In genomic region chr1:57007948-57008347, GRCh38 we compare ENCODE assay signal across 24 cellular contexts. TPM values are rescaled to one million over a fixed set of nuclear protein-coding genes. Genes with fewer than 3 reads are reported as not detected.
DNase-seq lines count a peak whose midpoint lies in the region; ATAC-seq and TF ChIP-seq lines count a peak whose summit lies in the region.
"Had no signal": no experiment of that assay in that cellular context is flagged by ENCODE, and none has a peak within 500 bp of the region (broad histone marks: within the 10 kb centered on the region; RNA-seq: fewer than 3 reads in every experiment).

No MANE protein-coding gene starts in this region.

- H3K27me3 ChIP-seq in adipocyte (replicated peaks; ENCODE audit: control insufficient read depth, insufficient read depth, low read length) = no peaks in the 10 kb centered on the region
- H3K27me3 ChIP-seq in left lung = no peaks in the 10 kb centered on the region

- intact Hi-C loops in left lung (cut with DNase I) = no loop called here

- no peak for TF ChIP-seq CTCF in AG10803 (conservative IDR thresholded peaks at IDR 0.05; ENCODE audit: low read length)
- no peak for TF ChIP-seq CTCF in left lung (IDR thresholded peaks at IDR 0.05)

- H3K9me3 ChIP-seq in adipocyte (ENCODE audit: control insufficient read depth, low read length) (no peaks in the 10 kb centered on the region), left lung (no peaks in the 10 kb centered on the region)

- H3K27ac ChIP-seq in left lung = no peak overlapping the region

- no peak overlapping the region for H3K9ac ChIP-seq in adipocyte (ENCODE audit: low read length)

- H3K36me3 ChIP-seq in adipocyte (ENCODE audit: control insufficient read depth, insufficient read depth, low read length, severe bottlenecking) (no peaks in the 10 kb centered on the region), left lung (no peaks in the 10 kb centered on the region)

- DNase-seq in AG08395 (ENCODE audit: low spot score) = peak; percentile 23
- DNase-seq in AG10803 (ENCODE audit: low read depth) = peak; percentile 24
- peak; percentile 10 for DNase-seq in adipocyte (ENCODE audit: low read depth)
- no peak for DNase-seq in left lung
- no peak for DNase-seq in SK-N-DZ (ENCODE audit: low spot score)
- no peak for DNase-seq in cortex of kidney (lab: John Stamatoyannopoulos, UW)
- no peak for DNase-seq in NCI-H128 (lab: John Stamatoyannopoulos, UW; ENCODE audit: unreplicated experiment)
- DNase-seq: AML-193; C1 segment of cervical spinal cord; CD8-positive, alpha-beta T cell; GOT3; KBM-7; MM.1S; NCI-H1048; NCI-H1436; NCI-H187 treated with DMSO at 0.1 percent for 48 hours; NCI-H2107; NCI-H345; NCI-H526; OCI-M1 had no signal

- H3K4me1 ChIP-seq in adipocyte (ENCODE audit: control insufficient read depth, insufficient read depth, low read length) (peaks cover 15% of the 10 kb centered on the region), left lung (no peaks in the 10 kb centered on the region)

- peak; percentile 68 for ATAC-seq in left lung
- ATAC-seq: CD8-positive, alpha-beta T cell; HCT116 had no signal

- H3K4me3 ChIP-seq in AG10803 (ENCODE audit: low read length) = no peak overlapping the region
- no peak overlapping the region for H3K4me3 ChIP-seq in adipocyte (ENCODE audit: low read length)
- H3K4me3 ChIP-seq in left lung = no peak overlapping the region

RNA-seq across cellular contexts. Expression of gene C8B, which starts 42.1 kb away (rescaled TPM):
- under 1 TPM; 0.26 to 0.71 TPM for total RNA-seq in left lung
- polyA plus RNA-seq in SK-N-DZ (2014; cell fraction: cytosol; rRNA removed) = not detected in 2 replicates
- polyA plus RNA-seq in SK-N-DZ (2014; cell fraction: nucleus; rRNA removed) = not detected in 2 replicates
- total RNA-seq: CD8-positive, alpha-beta T cell; Daoy; HT1080; SK-MEL-5 had no signal

Comparison
In these comparisons a context has a peak if more than half of its experiments do, and no peak if none do; other contexts are left out.
1. DNase-seq: peak in AG08395 (single experiment), AG10803 (single experiment) and adipocyte (single experiment); none in left lung (0 of 2), SK-N-DZ (single experiment), cortex of kidney (single experiment) and NCI-H128 (single experiment).